5 cellular contexts compared by ENCODE assay signal in the genomic region with DNA sequence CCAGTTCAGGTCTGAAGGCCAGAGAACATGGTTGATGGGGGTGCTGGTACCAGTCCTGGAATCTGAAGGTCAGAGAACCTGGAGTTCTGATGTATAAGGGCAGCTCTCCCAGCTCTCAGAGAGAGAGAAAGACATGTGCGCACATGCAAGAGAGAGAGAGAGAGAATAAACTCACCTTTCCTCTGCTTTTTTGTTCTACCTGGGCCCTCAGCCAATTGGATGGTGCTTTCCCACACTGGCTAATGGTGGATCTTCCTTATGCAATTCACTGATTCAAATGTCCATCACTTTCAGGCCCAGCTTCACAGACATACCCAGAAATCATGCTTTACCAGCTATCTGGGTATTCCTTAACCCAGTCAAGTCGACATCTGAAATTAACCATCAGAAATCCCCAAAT.
"Had no signal": no experiment of that assay in that cellular context is flagged by ENCODE, and none has a peak within 500 bp of the region (broad histone marks: within the 10 kb centered on the region; RNA-seq: fewer than 3 reads in every experiment).

No MANE protein-coding gene starts in this region.

- DNase-seq: H9, HCEC 1CT, IMR-90 had no signal

- H3K27ac Mint-ChIP-seq: GM23338 had no signal

- H3K4me3 ChIP-seq: GM23338, K562 had no signal

- H3K4me2 ChIP-seq: GM23338 had no signal

- H3K4me3 Mint-ChIP-seq: GM23338, H9 had no signal
